Comparison of ENCODE assay signal across 1 cellular context in the genomic region with DNA sequence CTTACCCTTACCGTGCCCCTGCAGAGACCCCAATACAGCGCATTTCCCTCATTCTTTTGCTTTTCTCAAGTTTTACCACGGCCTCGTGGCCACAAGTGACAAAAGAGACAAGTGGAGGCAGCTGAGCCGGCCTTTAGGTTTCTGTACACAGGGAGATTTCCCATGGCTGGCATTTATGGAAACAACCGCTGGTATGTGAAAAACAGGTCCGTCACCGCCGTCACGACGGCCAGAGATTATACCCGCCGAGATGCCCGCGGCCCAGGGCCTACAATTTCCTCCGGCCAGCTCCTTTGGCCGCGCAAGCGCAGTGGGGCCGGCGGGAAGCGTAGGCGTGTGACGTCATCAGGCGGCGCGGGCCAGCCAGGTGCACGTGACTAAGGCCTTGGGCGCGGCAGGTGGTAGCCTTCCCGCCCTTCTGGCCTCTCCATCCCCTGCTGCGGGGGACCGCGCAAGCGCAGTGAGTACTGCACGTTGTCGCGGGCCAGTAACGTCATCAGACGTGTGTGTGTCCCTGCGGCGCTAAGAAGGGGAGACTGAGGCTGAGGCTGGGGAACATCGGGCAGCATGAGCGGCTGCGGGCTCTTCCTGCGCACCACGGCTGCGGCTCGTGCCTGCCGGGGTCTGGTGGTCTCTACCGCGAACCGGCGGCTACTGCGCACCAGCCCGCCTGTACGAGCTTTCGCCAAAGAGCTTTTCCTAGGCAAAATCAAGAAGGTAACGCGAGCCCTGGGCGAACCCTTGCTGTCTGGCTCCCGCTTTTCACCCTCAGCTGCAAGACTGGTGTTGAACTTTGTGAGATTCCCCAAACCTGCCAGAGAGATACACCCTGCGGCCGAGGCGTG.
A peak's percentile ranks its signal among the peaks of the same experiment; 100 is the strongest.
TF ChIP-seq lines count a peak whose summit lies in the region.

A gene (plus strand): TSS at position 496 of the 845 bp plus-strand sequence. CDS start 72 bp downstream, at position 568.

TF ChIP-seq in HepG2, 621 proteins besides CTCF, POLR2A, EP300 and RAD21 (continued from another document and continues in another):
- TF ChIP-seq, protein P1, sequence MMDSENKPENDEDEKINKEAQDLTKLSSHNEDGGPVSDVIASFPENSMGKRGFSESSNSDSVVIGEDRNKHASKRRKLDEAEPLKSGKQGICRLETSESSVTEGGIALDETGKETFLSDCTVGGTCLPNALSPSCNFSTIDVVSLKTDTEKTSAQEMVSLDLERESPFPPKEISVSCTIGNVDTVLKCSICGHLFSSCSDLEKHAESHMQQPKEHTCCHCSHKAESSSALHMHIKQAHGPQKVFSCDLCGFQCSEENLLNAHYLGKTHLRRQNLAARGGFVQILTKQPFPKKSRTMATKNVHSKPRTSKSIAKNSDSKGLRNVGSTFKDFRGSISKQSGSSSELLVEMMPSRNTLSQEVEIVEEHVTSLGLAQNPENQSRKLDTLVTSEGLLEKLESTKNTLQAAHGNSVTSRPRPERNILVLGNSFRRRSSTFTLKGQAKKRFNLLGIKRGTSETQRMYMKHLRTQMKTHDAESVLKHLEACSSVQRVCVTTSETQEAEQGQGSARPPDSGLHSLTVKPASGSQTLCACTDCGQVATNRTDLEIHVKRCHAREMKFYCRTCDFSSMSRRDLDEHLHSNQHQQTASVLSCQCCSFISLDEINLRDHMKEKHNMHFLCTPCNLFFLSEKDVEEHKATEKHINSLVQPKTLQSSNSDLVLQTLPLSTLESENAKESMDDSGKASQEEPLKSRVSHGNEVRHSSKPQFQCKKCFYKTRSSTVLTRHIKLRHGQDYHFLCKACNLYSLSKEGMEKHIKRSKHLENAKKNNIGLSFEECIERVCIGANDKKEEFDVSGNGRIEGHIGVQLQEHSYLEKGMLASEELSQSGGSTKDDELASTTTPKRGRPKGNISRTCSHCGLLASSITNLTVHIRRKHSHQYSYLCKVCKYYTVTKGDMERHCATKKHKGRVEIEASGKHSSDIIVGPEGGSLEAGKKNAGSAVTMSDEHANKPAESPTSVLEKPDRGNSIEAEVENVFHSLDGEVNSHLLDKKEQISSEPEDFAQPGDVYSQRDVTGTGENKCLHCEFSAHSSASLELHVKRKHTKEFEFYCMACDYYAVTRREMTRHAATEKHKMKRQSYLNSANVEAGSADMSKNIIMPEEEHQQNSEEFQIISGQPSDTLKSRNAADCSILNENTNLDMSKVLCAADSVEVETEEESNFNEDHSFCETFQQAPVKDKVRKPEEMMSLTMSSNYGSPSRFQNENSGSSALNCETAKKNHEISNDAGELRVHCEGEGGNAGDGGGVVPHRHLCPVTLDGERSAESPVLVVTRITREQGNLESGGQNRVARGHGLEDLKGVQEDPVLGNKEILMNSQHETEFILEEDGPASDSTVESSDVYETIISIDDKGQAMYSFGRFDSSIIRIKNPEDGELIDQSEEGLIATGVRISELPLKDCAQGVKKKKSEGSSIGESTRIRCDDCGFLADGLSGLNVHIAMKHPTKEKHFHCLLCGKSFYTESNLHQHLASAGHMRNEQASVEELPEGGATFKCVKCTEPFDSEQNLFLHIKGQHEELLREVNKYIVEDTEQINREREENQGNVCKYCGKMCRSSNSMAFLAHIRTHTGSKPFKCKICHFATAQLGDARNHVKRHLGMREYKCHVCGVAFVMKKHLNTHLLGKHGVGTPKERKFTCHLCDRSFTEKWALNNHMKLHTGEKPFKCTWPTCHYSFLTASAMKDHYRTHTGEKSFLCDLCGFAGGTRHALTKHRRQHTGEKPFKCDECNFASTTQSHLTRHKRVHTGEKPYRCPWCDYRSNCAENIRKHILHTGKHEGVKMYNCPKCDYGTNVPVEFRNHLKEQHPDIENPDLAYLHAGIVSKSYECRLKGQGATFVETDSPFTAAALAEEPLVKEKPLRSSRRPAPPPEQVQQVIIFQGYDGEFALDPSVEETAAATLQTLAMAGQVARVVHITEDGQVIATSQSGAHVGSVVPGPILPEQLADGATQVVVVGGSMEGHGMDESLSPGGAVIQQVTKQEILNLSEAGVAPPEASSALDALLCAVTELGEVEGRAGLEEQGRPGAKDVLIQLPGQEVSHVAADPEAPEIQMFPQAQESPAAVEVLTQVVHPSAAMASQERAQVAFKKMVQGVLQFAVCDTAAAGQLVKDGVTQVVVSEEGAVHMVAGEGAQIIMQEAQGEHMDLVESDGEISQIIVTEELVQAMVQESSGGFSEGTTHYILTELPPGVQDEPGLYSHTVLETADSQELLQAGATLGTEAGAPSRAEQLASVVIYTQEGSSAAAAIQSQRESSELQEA (CRISPR knock-in tag; IDR thresholded peaks at IDR 0.05; ENCODE audit: not compliant biosample characterization), result peak; percentile 88
- TF ChIP-seq, protein P2, sequence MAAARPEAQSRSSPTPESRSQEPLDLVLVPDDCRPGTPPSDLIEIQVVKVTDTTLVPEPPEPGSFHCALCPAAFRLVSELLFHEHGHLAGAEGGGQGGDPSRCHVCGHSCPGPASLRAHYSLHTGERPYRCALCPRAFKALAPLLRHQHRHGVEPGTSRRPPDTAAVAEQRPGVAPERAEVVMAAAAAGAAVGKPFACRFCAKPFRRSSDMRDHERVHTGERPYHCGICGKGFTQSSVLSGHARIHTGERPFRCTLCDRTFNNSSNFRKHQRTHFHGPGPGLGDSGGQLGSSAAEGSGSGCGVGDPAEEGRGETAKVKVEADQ (CRISPR knock-in tag; IDR thresholded peaks at IDR 0.05; ENCODE audit: borderline replicate concordance), result no peak
- TF ChIP-seq JDP2 (CRISPR knock-in tag; IDR thresholded peaks at IDR 0.05; ENCODE audit: borderline replicate concordance), result no peak
- peak; percentile 71; the same call in 1 of the 2 replicates for TF ChIP-seq NFKBIZ (CRISPR knock-in tag; IDR thresholded peaks at IDR 0.05)
- TF ChIP-seq POLR2G (IDR thresholded peaks at IDR 0.05; ENCODE audit: low read depth, low read length), result peak; percentile 93
- TF ChIP-seq ZBTB42 (CRISPR knock-in tag; IDR thresholded peaks at IDR 0.05), result peak; percentile 85
- TF ChIP-seq, protein P3, sequence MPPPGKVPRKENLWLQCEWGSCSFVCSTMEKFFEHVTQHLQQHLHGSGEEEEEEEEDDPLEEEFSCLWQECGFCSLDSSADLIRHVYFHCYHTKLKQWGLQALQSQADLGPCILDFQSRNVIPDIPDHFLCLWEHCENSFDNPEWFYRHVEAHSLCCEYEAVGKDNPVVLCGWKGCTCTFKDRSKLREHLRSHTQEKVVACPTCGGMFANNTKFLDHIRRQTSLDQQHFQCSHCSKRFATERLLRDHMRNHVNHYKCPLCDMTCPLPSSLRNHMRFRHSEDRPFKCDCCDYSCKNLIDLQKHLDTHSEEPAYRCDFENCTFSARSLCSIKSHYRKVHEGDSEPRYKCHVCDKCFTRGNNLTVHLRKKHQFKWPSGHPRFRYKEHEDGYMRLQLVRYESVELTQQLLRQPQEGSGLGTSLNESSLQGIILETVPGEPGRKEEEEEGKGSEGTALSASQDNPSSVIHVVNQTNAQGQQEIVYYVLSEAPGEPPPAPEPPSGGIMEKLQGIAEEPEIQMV (CRISPR knock-in tag; IDR thresholded peaks at IDR 0.05; ENCODE audit: low read depth), result peak; percentile 94
- 0 out of 2 replicates have a peak, but pooled peaks have one; percentile 50 for TF ChIP-seq RFXANK (CRISPR knock-in tag; IDR thresholded peaks at IDR 0.05)
- no peak for TF ChIP-seq ZNF850 (CRISPR knock-in tag; conservative IDR thresholded peaks at IDR 0.05)
- peak; percentile 88 for TF ChIP-seq CBX5 (CRISPR knock-in tag; IDR thresholded peaks at IDR 0.05; ENCODE audit: borderline replicate concordance)
- TF ChIP-seq ZNF331 (CRISPR knock-in tag; IDR thresholded peaks at IDR 0.05), result peak; percentile 92
- peak; percentile 94; the same call in 1 of the 2 replicates for TF ChIP-seq KDM3A (CRISPR knock-in tag; IDR thresholded peaks at IDR 0.05; ENCODE audit: low read depth)
- TF ChIP-seq SPEN (CRISPR knock-in tag; IDR thresholded peaks at IDR 0.05; ENCODE audit: low read depth), result peak; percentile 99
- TF ChIP-seq EZH2 (conservative IDR thresholded peaks at IDR 0.05; ENCODE audit: low read depth, low read length), result no peak
- TF ChIP-seq ZNF567 (CRISPR knock-in tag; IDR thresholded peaks at IDR 0.05; ENCODE audit: borderline replicate concordance), result no peak
- TF ChIP-seq ZC3H4 (CRISPR knock-in tag; IDR thresholded peaks at IDR 0.05; ENCODE audit: borderline replicate concordance), result no peak; the same call in 1 of the 2 replicates
- TF ChIP-seq, protein P4, sequence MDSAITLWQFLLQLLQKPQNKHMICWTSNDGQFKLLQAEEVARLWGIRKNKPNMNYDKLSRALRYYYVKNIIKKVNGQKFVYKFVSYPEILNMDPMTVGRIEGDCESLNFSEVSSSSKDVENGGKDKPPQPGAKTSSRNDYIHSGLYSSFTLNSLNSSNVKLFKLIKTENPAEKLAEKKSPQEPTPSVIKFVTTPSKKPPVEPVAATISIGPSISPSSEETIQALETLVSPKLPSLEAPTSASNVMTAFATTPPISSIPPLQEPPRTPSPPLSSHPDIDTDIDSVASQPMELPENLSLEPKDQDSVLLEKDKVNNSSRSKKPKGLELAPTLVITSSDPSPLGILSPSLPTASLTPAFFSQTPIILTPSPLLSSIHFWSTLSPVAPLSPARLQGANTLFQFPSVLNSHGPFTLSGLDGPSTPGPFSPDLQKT (CRISPR knock-in tag; IDR thresholded peaks at IDR 0.05; ENCODE audit: borderline replicate concordance), result no peak
- peak; percentile 35; the same call in 1 of the 2 replicates for TF ChIP-seq FOXJ3 (CRISPR knock-in tag; IDR thresholded peaks at IDR 0.05; ENCODE audit: borderline replicate concordance)
- TF ChIP-seq ZNF674 (CRISPR knock-in tag; IDR thresholded peaks at IDR 0.05; ENCODE audit: low read depth), result peak; percentile 98
- peak; percentile 82; the same call in 1 of the 2 replicates for TF ChIP-seq SATB2 (CRISPR knock-in tag; IDR thresholded peaks at IDR 0.05)
- TF ChIP-seq, protein P5, sequence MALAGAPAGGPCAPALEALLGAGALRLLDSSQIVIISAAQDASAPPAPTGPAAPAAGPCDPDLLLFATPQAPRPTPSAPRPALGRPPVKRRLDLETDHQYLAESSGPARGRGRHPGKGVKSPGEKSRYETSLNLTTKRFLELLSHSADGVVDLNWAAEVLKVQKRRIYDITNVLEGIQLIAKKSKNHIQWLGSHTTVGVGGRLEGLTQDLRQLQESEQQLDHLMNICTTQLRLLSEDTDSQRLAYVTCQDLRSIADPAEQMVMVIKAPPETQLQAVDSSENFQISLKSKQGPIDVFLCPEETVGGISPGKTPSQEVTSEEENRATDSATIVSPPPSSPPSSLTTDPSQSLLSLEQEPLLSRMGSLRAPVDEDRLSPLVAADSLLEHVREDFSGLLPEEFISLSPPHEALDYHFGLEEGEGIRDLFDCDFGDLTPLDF (CRISPR knock-in tag; IDR thresholded peaks at IDR 0.05), result peak; percentile 100
- TF ChIP-seq TCF7 (IDR thresholded peaks at IDR 0.05; ENCODE audit: low read depth), result no peak
- TF ChIP-seq ZNF619 (CRISPR knock-in tag; IDR thresholded peaks at IDR 0.05), result peak; percentile 89; the same call in 1 of the 2 replicates
- no peak for TF ChIP-seq ZSCAN30 (CRISPR knock-in tag; IDR thresholded peaks at IDR 0.05)
- TF ChIP-seq PLRG1 (conservative IDR thresholded peaks at IDR 0.05), result no peak
- TF ChIP-seq ZNF160 (CRISPR knock-in tag; IDR thresholded peaks at IDR 0.05), result no peak; the same call in 1 of the 2 replicates
- peak; percentile 90 for TF ChIP-seq ZNF792 (CRISPR knock-in tag; IDR thresholded peaks at IDR 0.05)
- peak; percentile 97; the same call in 1 of the 2 replicates for TF ChIP-seq CENPT (CRISPR knock-in tag; IDR thresholded peaks at IDR 0.05; ENCODE audit: low read depth)
- peak; percentile 95 for TF ChIP-seq TARDBP (CRISPR knock-in tag; IDR thresholded peaks at IDR 0.05)
- TF ChIP-seq, protein P6, sequence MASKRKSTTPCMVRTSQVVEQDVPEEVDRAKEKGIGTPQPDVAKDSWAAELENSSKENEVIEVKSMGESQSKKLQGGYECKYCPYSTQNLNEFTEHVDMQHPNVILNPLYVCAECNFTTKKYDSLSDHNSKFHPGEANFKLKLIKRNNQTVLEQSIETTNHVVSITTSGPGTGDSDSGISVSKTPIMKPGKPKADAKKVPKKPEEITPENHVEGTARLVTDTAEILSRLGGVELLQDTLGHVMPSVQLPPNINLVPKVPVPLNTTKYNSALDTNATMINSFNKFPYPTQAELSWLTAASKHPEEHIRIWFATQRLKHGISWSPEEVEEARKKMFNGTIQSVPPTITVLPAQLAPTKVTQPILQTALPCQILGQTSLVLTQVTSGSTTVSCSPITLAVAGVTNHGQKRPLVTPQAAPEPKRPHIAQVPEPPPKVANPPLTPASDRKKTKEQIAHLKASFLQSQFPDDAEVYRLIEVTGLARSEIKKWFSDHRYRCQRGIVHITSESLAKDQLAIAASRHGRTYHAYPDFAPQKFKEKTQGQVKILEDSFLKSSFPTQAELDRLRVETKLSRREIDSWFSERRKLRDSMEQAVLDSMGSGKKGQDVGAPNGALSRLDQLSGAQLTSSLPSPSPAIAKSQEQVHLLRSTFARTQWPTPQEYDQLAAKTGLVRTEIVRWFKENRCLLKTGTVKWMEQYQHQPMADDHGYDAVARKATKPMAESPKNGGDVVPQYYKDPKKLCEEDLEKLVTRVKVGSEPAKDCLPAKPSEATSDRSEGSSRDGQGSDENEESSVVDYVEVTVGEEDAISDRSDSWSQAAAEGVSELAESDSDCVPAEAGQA (IDR thresholded peaks at IDR 0.05; ENCODE audit: low read depth), result peak; percentile 95
- TF ChIP-seq, protein P6 (CRISPR knock-in tag; IDR thresholded peaks at IDR 0.05; ENCODE audit: borderline replicate concordance), result peak; percentile 82; the same call in 1 of the 2 replicates
- TF ChIP-seq NAIF1 (CRISPR knock-in tag; IDR thresholded peaks at IDR 0.05; ENCODE audit: borderline replicate concordance), result peak; percentile 74; the same call in 1 of the 2 replicates
- TF ChIP-seq HMG20A (CRISPR knock-in tag; IDR thresholded peaks at IDR 0.05; ENCODE audit: borderline replicate concordance), result no peak; the same call in 1 of the 2 replicates
- 0 out of 2 replicates have a peak, but pooled peaks have one; percentile 32 for TF ChIP-seq ZNF720 (CRISPR knock-in tag; IDR thresholded peaks at IDR 0.05)
- TF ChIP-seq CBFB (CRISPR knock-in tag; IDR thresholded peaks at IDR 0.05), result peak; percentile 89
- TF ChIP-seq ZSCAN21 (CRISPR knock-in tag; IDR thresholded peaks at IDR 0.05; ENCODE audit: borderline replicate concordance), result peak; percentile 97
- TF ChIP-seq, protein P7, sequence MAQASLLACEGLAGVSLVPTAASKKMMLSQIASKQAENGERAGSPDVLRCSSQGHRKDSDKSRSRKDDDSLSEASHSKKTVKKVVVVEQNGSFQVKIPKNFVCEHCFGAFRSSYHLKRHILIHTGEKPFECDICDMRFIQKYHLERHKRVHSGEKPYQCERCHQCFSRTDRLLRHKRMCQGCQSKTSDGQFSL (CRISPR knock-in tag; IDR thresholded peaks at IDR 0.05), result no peak
- TF ChIP-seq ZFP41 (CRISPR knock-in tag; IDR thresholded peaks at IDR 0.05; ENCODE audit: borderline replicate concordance), result peak; percentile 99
